ENCODE assay signal across 23 cellular contexts in the genomic region with DNA sequence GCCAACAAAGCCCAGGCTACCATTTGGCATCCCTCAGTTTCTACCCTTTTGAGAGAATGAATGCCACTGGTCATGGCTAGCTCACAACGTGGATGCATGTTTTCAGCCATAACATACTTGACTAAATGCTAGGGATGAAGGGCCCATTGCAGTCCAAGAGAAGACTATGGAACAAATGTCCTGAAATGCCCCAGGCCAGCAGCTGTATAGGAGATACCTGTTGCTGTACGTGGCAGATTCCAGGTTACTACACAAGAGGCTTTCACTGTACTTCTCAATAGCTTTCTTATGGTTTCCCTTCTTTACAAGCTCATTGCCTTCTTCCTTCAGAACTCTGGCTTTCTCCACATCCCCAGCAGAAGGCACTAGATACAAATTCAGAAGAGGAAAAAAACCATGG.
"Had no signal": no experiment of that assay in that cellular context is flagged by ENCODE, and none has a peak within 500 bp of the region (broad histone marks: within the 10 kb centered on the region; RNA-seq: fewer than 3 reads in every experiment).

No MANE protein-coding gene starts in this region.

- H3K27me3 Mint-ChIP-seq: activated naive CD4-positive, alpha-beta T cell treated with anti-CD3 and anti-CD28 coated beads, Interleukin-2, amount 10 ng/mL, durations not matched to agents 7 days and 5 days; brain; T-helper 17 cell had no signal

- H3K9me3 ChIP-seq: ascending aorta had no signal

- H3K27ac ChIP-seq: ascending aorta had no signal

- DNase-seq: activated CD4-positive, alpha-beta T cell treated with anti-CD3 and anti-CD28 coated beads for 48 hours; activated CD4-positive, alpha-beta T cell treated with anti-CD3 and anti-CD28 coated beads, Interleukin-2, amount 50 U/mL, for 4 hours; activated CD4-positive, CD25-positive, alpha-beta regulatory T cell treated with anti-CD3 and anti-CD28 coated beads, Interleukin-2, amount 50 U/mL, for 72 hours; activated CD8-positive, alpha-beta memory T cell treated with anti-CD3 and anti-CD28 coated beads for 24 hours; activated gamma-delta T cell treated with Interleukin-2 at 50 U/mL for 16 hours; activated naive CD4-positive, alpha-beta T cell treated with anti-CD3 and anti-CD28 coated beads, Interleukin-2, amount 10 ng/mL, durations not matched to agents 7 days and 5 days; activated T-cell treated with anti-CD3 and anti-CD28 coated beads, Interleukin-2, amount 50 U/mL, for 72 hours; amniotic stem cell; Karpas-422; NCI-H1105 treated with DMSO at 0.1 percent for 48 hours; NCI-H1436 treated with DMSO at 0.1 percent for 48 hours; NCI-H187 treated with DMSO at 0.1 percent for 48 hours; NCI-H2081 treated with DMSO at 0.1 percent for 48 hours; NCI-H446; NCI-H524; PC-3; SHP77 treated with DMSO at 0.1 percent for 48 hours; T-helper 17 cell; T-helper 9 cell had no signal

- H3K4me1 ChIP-seq: ascending aorta had no signal

- H3K9me3 Mint-ChIP-seq: activated naive CD4-positive, alpha-beta T cell treated with anti-CD3 and anti-CD28 coated beads, Interleukin-2, amount 10 ng/mL, durations not matched to agents 7 days and 5 days; activated T-cell treated with anti-CD3 and anti-CD28 coated beads, Interleukin-2, amount 50 U/mL, for 72 hours; activated T-helper 2 cell treated with anti-CD3 and anti-CD28 coated beads, Interferon-gamma antibody, Interleukin-2, Interleukin-4, amounts not matched to agents 10 μg/mL and 5 μg/mL and 100 μg/mL, durations not matched to agents 14 hours and 24 hours and 36 hours; brain; WTC11 had no signal

- H3K27me3 ChIP-seq: ascending aorta had no signal

- H3K4me3 ChIP-seq: ascending aorta had no signal

- ATAC-seq: activated T-cell treated with anti-CD3 and anti-CD28 coated beads, Interleukin-2, amount 50 U/mL, for 72 hours; PC-3; T-helper 17 cell; WTC11 had no signal

- H3K4me1 Mint-ChIP-seq: brain, WTC11 had no signal

- H3K27ac Mint-ChIP-seq: activated naive CD4-positive, alpha-beta T cell treated with anti-CD3 and anti-CD28 coated beads, Interleukin-2, amount 10 ng/mL, durations not matched to agents 7 days and 5 days; activated T-cell treated with anti-CD3 and anti-CD28 coated beads, Interleukin-2, amount 50 U/mL, for 72 hours; activated T-helper 2 cell treated with anti-CD3 and anti-CD28 coated beads, Interferon-gamma antibody, Interleukin-2, Interleukin-4, amounts not matched to agents 10 μg/mL and 5 μg/mL and 100 μg/mL, durations not matched to agents 14 hours and 24 hours and 36 hours; brain; T-helper 17 cell; WTC11 had no signal

- H3K4me3 Mint-ChIP-seq: activated naive CD4-positive, alpha-beta T cell treated with anti-CD3 and anti-CD28 coated beads, Interleukin-2, amount 10 ng/mL, durations not matched to agents 7 days and 5 days; activated T-cell treated with anti-CD3 and anti-CD28 coated beads, Interleukin-2, amount 50 U/mL, for 72 hours; brain; T-helper 17 cell; WTC11 had no signal
